ENCODE assay signal across 1 cellular context in the genomic region with DNA sequence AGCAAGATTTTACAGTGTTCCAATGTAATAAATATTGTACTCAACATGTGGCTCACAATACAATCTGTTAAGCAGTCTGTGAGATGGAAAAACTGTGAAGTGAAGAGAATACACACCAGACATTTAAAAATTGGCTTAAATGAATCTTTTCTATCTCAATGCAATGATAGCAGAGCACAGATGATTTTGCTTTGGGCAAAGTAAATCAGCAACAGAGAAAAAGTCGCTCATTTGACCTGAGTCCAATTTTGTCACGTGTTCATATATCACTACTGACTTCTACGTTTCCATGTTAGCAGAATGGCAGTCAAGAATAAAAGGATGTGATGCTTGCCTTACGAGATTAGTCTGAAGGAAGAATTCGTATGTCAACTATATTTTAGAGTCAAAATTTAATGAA.
TF ChIP-seq lines count a peak whose summit lies in the region.

No MANE protein-coding gene starts in this region.

TF ChIP-seq in SK-N-SH treated with all-trans-retinoic acid at 6 μM for 48 hours, 23 proteins besides CTCF, POLR2A, EP300 and RAD21 (continued from another document):
- TF ChIP-seq, protein P1, sequence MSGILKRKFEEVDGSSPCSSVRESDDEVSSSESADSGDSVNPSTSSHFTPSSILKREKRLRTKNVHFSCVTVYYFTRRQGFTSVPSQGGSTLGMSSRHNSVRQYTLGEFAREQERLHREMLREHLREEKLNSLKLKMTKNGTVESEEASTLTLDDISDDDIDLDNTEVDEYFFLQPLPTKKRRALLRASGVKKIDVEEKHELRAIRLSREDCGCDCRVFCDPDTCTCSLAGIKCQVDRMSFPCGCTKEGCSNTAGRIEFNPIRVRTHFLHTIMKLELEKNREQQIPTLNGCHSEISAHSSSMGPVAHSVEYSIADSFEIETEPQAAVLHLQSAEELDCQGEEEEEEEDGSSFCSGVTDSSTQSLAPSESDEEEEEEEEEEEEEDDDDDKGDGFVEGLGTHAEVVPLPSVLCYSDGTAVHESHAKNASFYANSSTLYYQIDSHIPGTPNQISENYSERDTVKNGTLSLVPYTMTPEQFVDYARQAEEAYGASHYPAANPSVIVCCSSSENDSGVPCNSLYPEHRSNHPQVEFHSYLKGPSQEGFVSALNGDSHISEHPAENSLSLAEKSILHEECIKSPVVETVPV (CRISPR knock-in tag; IDR thresholded peaks at IDR 0.05): no peak
- TF ChIP-seq ZNF8 (CRISPR knock-in tag; IDR thresholded peaks at IDR 0.05) (no peak), ZFP3 (CRISPR knock-in tag; IDR thresholded peaks at IDR 0.05) (no peak), PPARA (CRISPR knock-in tag; IDR thresholded peaks at IDR 0.05; ENCODE audit: borderline replicate concordance) (no peak)
- TF ChIP-seq, protein P2, sequence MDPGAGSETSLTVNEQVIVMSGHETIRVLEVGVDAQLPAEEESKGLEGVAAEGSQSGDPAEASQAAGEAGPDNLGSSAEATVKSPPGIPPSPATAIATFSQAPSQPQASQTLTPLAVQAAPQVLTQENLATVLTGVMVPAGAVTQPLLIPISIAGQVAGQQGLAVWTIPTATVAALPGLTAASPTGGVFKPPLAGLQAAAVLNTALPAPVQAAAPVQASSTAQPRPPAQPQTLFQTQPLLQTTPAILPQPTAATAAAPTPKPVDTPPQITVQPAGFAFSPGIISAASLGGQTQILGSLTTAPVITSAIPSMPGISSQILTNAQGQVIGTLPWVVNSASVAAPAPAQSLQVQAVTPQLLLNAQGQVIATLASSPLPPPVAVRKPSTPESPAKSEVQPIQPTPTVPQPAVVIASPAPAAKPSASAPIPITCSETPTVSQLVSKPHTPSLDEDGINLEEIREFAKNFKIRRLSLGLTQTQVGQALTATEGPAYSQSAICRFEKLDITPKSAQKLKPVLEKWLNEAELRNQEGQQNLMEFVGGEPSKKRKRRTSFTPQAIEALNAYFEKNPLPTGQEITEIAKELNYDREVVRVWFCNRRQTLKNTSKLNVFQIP (CRISPR knock-in tag; IDR thresholded peaks at IDR 0.05; ENCODE audit: borderline replicate concordance, low read depth): no peak
